Comparison of ENCODE assay signal across 8 cellular contexts in genomic region chr12:123712780-123713319, GRCh38. TPM values are rescaled to one million over a fixed set of nuclear protein-coding genes. Genes with fewer than 3 reads are reported as not detected.
A peak's percentile ranks its signal among the peaks of the same experiment; 100 is the strongest.
DNase-seq lines count a peak whose midpoint lies in the region; ATAC-seq and TF ChIP-seq lines count a peak whose summit lies in the region.

No MANE protein-coding gene starts in this region.

- 2% methylated on average over 9 of the region's 26 CpGs for WGBS in mammary epithelial cell (ENCODE audit: low coverage, missing lambda C conversion rate)

- no peak for ATAC-seq in CD8-positive, alpha-beta T cell
- ATAC-seq in mucosa of descending colon (no peak), HG03108 (IDR thresholded peaks at IDR 0.05; ENCODE audit: unreplicated experiment) (no peak), GM18909 (IDR thresholded peaks at IDR 0.05; ENCODE audit: poor library complexity, unreplicated experiment) (no peak)

- H3K4me1 ChIP-seq in CD8-positive, alpha-beta T cell (ENCODE audit: insufficient read depth, low read length) = peaks cover 22% of the 10 kb centered on the region
- H3K4me1 ChIP-seq in mammary epithelial cell (ENCODE audit: insufficient read depth, low read length) (peaks cover 4% of the 10 kb centered on the region), mucosa of descending colon (ENCODE audit: low read depth) (peaks cover 22% of the 10 kb centered on the region)

- H3K4me3 Mint-ChIP-seq in CD8-positive, alpha-beta T cell = peak overlapping the region; percentile 84

- intact Hi-C loops in CD8-positive, alpha-beta T cell (cut with DNase I, micrococcal nuclease) = loop anchor here (1.0 to 10.0 kb wide), 9 partner anchors 42 to 854 kb away; partner anchors contain the start of genes EIF2B1 (in 2 of the 2), GTF2H3 (in 2 of the 2), TCTN2 (in 2 of the 2) and TMED2 (in 2 of the 2)
- intact Hi-C loops in mammary epithelial cell (cut with micrococcal nuclease) (loop anchor here (5.0 kb wide), 2 partner anchors 41 to 81 kb away; partner anchors contain the start of genes EIF2B1, GTF2H3 and TCTN2), mucosa of descending colon (cut with DNase I, micrococcal nuclease) (no loop called here)

- no peaks in the 10 kb centered on the region for H3K27me3 ChIP-seq in CD8-positive, alpha-beta T cell (ENCODE audit: insufficient read depth, low read length)
- H3K27me3 ChIP-seq in MG63 = no peaks in the 10 kb centered on the region
- H3K27me3 ChIP-seq in mammary epithelial cell (ENCODE audit: insufficient read depth, low read length) = no peaks in the 10 kb centered on the region

- BruUV-seq in mammary epithelial cell (replicated peaks; lab: Mats Ljungman, UMichigan) = no TSS peak

- peaks cover 32% of the 10 kb centered on the region for H3K79me2 ChIP-seq in mammary epithelial cell (ENCODE audit: insufficient read depth, low read length)

- in situ Hi-C loops in mammary epithelial cell (cut with MboI; ENCODE audit: low sequenced_read_pairs in 2 of 2) = no loop called here

- H3K27me3 Mint-ChIP-seq in CD8-positive, alpha-beta T cell (ENCODE audit: low read depth) = no peaks in the 10 kb centered on the region

- H3K27ac Mint-ChIP-seq in CD8-positive, alpha-beta T cell = peak overlapping the region; percentile 19

- dilution Hi-C loops in mammary epithelial cell (cut with HindIII; ENCODE audit: low sequenced_read_pairs) = loop anchor here (5.0 to 10.0 kb wide), 3 partner anchors 41 to 149 kb away; partner anchors contain the start of gene TCTN2

- POLR2A ChIA-PET in CD8-positive, alpha-beta T cell (lab: Charles Lee) = interaction anchor here (0.8 to 1.9 kb wide), 4 partner anchors 11 to 36 kb away, joined by 3 to 8 read pairs (median 4); no protein-coding TSS in a partner anchor

- DNase-seq in CD8-positive, alpha-beta T cell = no peak
- DNase-seq in MG63 (no peak), mammary epithelial cell (peak; percentile 6), mucosa of descending colon (peak in 1 of 3 donors; percentile 12), erythroblast (lab: John Stamatoyannopoulos, UW) (no peak), DMS153 treated with DMSO at 0.1 percent for 48 hours (lab: John Stamatoyannopoulos, UW; ENCODE audit: unreplicated experiment) (no peak)

- no peak for TF ChIP-seq CTCF in CD8-positive, alpha-beta T cell (IDR thresholded peaks at IDR 0.05)
- TF ChIP-seq CTCF in mammary epithelial cell (conservative IDR thresholded peaks at IDR 0.05 in 1 of 2, IDR thresholded peaks at IDR 0.05 in 1 of 2; ENCODE audit: extremely low read depth in 1 of 2, insufficient read depth in 1 of 2, low read depth in 1 of 2, low read length in 2 of 2) (no peak), mucosa of descending colon (IDR thresholded peaks at IDR 0.05) (no peak)

- no peak for TF ChIP-seq POLR2A in erythroblast (IDR thresholded peaks at IDR 0.05; ENCODE audit: low read length)

- H3K9ac ChIP-seq in mammary epithelial cell (ENCODE audit: insufficient read depth, low read length) = peak overlapping the region; percentile 60

- no peaks in the 10 kb centered on the region for H3K9me3 ChIP-seq in CD8-positive, alpha-beta T cell (ENCODE audit: low read length)
- H3K9me3 ChIP-seq in MG63 (no peaks in the 10 kb centered on the region), mammary epithelial cell (replicated peaks; ENCODE audit: insufficient read depth, low read length) (no peaks in the 10 kb centered on the region), mucosa of descending colon (no peaks in the 10 kb centered on the region)

- H4K20me1 ChIP-seq in mammary epithelial cell (ENCODE audit: insufficient read depth, low read length) = no peaks in the 10 kb centered on the region

- CTCF ChIA-PET in CD8-positive, alpha-beta T cell (lab: Charles Lee) = interaction anchor here (0.9 to 1.6 kb wide), 3 partner anchors 10 to 271 kb away, joined by 3 read pairs; partner anchors contain the start of gene DNAH10
- CTCF ChIA-PET in mammary epithelial cell (lab: Charles Lee; ENCODE audit: low non-redundant PET) = interaction anchor here (0.8 kb wide), 1 partner anchor 1691 kb away, joined by 3 read pairs; the partner anchor contains the start of gene BCL7A

- peak overlapping the region; percentile 97 for H2AFZ ChIP-seq in mammary epithelial cell (ENCODE audit: low read depth, low read length)

- no peaks in the 10 kb centered on the region for H3K36me3 ChIP-seq in CD8-positive, alpha-beta T cell (ENCODE audit: insufficient read depth, low read length)
- H3K36me3 ChIP-seq in MG63 (peaks cover 3% of the 10 kb centered on the region; the same call in 1 of the 2 replicates), mammary epithelial cell (ENCODE audit: insufficient read depth, low read length) (no peaks in the 10 kb centered on the region), mucosa of descending colon (ENCODE audit: low read depth) (no peaks in the 10 kb centered on the region)

- H3K9me3 Mint-ChIP-seq in CD8-positive, alpha-beta T cell = no peaks in the 10 kb centered on the region

- peaks cover 6% of the 10 kb centered on the region for H3K36me3 Mint-ChIP-seq in CD8-positive, alpha-beta T cell

- peaks cover 45% of the 10 kb centered on the region for H3K4me1 Mint-ChIP-seq in CD8-positive, alpha-beta T cell (ENCODE audit: low read depth)

- peak overlapping the region; percentile 57 for H3K27ac ChIP-seq in CD8-positive, alpha-beta T cell (ENCODE audit: low read depth, low read length)
- H3K27ac ChIP-seq in mammary epithelial cell (ENCODE audit: insufficient read depth, low read depth, low read length) = peak overlapping the region; percentile 13

- peak overlapping the region; percentile 76 for H3K4me2 ChIP-seq in mammary epithelial cell (ENCODE audit: insufficient read depth, low read depth, low read length)

- peak overlapping the region; percentile 98 for H3K4me3 ChIP-seq in CD8-positive, alpha-beta T cell (ENCODE audit: low read depth, low read length)
- peak overlapping the region; percentile 83 for H3K4me3 ChIP-seq in MG63
- H3K4me3 ChIP-seq in mammary epithelial cell (replicated peaks in 1 of 3; ENCODE audit: insufficient read depth in 1 of 3, low read depth in 2 of 3, low read length in 3 of 3) = peak overlapping the region; percentile 79 to 100 (median 98)
- peak overlapping the region; percentile 99 for H3K4me3 ChIP-seq in mucosa of descending colon

RNA-seq across cellular contexts. Expression of gene ATP6V0A2, which starts 0.7 kb away (rescaled TPM):
- total RNA-seq in CD8-positive, alpha-beta T cell = 10 to 100 TPM; 26.1 to 32.1 TPM
- total RNA-seq in MG63 (2014; rRNA removed; shearing (Covaris generic); ENCODE audit: low replicate concordance) = 15.4 and 18.7 TPM in 2 replicates
- total RNA-seq in mammary epithelial cell = 10 to 100 TPM; 31.0 to 32.3 TPM
- 14.7 TPM for polyA plus RNA-seq in mammary epithelial cell
- 101 TPM for polyA minus RNA-seq in mammary epithelial cell
- total RNA-seq in mucosa of descending colon = 10 to 100 TPM; 24.9 to 32.8 (median 30.5) TPM

RNA-seq across cellular contexts. Expression of gene TCTN2, which starts 41.9 kb away (rescaled TPM):
- total RNA-seq in CD8-positive, alpha-beta T cell = 1 to 10 TPM; 1.9 to 3.3 TPM
- 6.3 and 8.3 TPM in 2 replicates for total RNA-seq in MG63 (2014; rRNA removed; shearing (Covaris generic); ENCODE audit: low replicate concordance)
- total RNA-seq in mammary epithelial cell (10 to 100 TPM in 1 of 2 donors, 1 to 10 TPM in 1; 8.8 to 19.2 TPM), mucosa of descending colon (1 to 10 TPM; 5.2 to 9.0 (median 6.2) TPM)
- 9.7 TPM for polyA plus RNA-seq in mammary epithelial cell
- 34.8 TPM for polyA minus RNA-seq in mammary epithelial cell

RNA-seq across cellular contexts. Expression of gene DNAH10, which starts 49.3 kb away (rescaled TPM):
- under 1 TPM; 0.16 to 0.19 TPM for total RNA-seq in CD8-positive, alpha-beta T cell
- total RNA-seq in MG63 (2014; rRNA removed; shearing (Covaris generic); ENCODE audit: low replicate concordance) = 0.25 and 0.40 TPM in 2 replicates
- total RNA-seq in mammary epithelial cell (under 1 TPM; 0.50 to 0.96 TPM), mucosa of descending colon (under 1 TPM; 0.29 to 0.63 (median 0.29) TPM)
- 0.16 TPM for polyA plus RNA-seq in mammary epithelial cell
- 0.16 TPM for polyA minus RNA-seq in mammary epithelial cell

Comparison
In these comparisons a context has a peak if more than half of its experiments do, and no peak if none do; other contexts are left out.
1. intact Hi-C loops: an anchor here in CD8-positive, alpha-beta T cell (1.0 to 10.0 kb wide) and mammary epithelial cell (5.0 kb wide); none called in mucosa of descending colon.